In the genomic region with DNA sequence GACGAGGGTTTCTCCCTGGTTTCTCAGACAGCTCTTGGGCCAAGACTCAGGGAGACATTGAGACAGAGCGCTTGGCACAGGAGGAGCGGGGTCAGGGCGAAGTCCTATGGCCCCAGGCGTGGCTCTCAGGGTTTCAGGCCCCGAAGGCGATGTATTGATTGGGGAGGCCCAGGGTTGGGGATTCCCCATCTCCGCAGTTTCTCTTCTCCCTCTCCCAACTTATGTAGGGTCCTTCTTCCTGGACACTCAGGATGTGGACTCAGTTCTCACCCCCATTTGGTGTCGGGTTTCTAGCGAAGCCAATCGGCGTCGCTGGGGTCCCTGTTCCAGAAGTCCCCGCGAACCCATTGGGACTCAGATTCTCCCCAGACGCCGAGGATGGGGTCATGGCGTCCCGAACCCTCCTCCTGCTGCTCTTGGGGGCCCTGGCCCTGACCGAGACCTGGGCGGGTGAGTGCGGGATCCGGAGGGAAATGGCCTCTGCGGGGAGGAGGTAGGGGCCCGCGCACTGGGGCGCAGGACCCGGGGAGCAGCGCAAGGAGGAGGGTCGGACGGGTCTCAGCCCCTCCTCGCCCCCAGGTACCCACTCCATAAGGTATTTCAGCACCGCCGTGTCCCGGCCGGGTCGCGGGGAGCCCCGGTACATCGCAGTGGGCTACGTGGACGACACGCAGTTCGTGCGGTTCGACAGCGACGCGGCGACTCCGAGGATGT, we compare ENCODE assay signal across 8 cellular contexts. TPM values are rescaled to one million over a fixed set of nuclear protein-coding genes. Genes with fewer than 3 reads are reported as not detected.
DNase-seq lines count a peak whose midpoint lies in the region; ATAC-seq lines count a peak whose summit lies in the region.

No MANE protein-coding gene starts in this region.

- H3K23ac ChIP-seq in mesendoderm (ENCODE audit: low read length): no peak overlapping the region

- H3K9me3 ChIP-seq in right cardiac atrium (ENCODE audit: control insufficient read depth, low read length): no peaks in the 10 kb centered on the region

- no peaks in the 10 kb centered on the region for H3K9me3 Mint-ChIP-seq in stimulated activated effector memory CD8-positive, alpha-beta T cell treated with anti-CD3 and anti-CD28 coated beads, Interleukin-12 subunit alpha, Interleukin-12 subunit beta, amount 100 ng/mL, for 72 hours

- H3K36me3 Mint-ChIP-seq in stimulated activated effector memory CD8-positive, alpha-beta T cell treated with anti-CD3 and anti-CD28 coated beads, Interleukin-12 subunit alpha, Interleukin-12 subunit beta, amount 100 ng/mL, for 72 hours: no peaks in the 10 kb centered on the region

- H2BK5ac ChIP-seq in mesendoderm (ENCODE audit: low read length): no peak overlapping the region

- no peaks in the 10 kb centered on the region for H3K79me2 ChIP-seq in mesendoderm (ENCODE audit: control insufficient read depth, insufficient read depth, low read length)

- no peak overlapping the region for H4K5ac ChIP-seq in mesendoderm (ENCODE audit: low read length)

- no peak overlapping the region for H3K9ac ChIP-seq in mesendoderm (ENCODE audit: low read length)

- ATAC-seq in GM18511 (IDR thresholded peaks at IDR 0.05; ENCODE audit: unreplicated experiment) (peak; percentile 19), HG03175 (IDR thresholded peaks at IDR 0.05; ENCODE audit: unreplicated experiment) (peak; percentile 30), right cardiac atrium (peak; percentile 73 to 84)
- ATAC-seq in stimulated activated effector memory CD8-positive, alpha-beta T cell treated with anti-CD3 and anti-CD28 coated beads, Interleukin-12 subunit alpha, Interleukin-12 subunit beta, amount 100 ng/mL, for 72 hours: peak; percentile 27

- no peak overlapping the region for H2AK5ac ChIP-seq in mesendoderm (ENCODE audit: low read length)

- intact Hi-C loops in right cardiac atrium (cut with DNase I): loop anchor here in 1 of 4 donors (10.0 kb wide), 1 partner anchor 79 kb away; no protein-coding TSS in a partner anchor

- no peak overlapping the region for H3K4ac ChIP-seq in mesendoderm (ENCODE audit: low read depth, low read length)

- no peak overlapping the region for H3K56ac ChIP-seq in mesendoderm (ENCODE audit: low read length)

- H3K18ac ChIP-seq in mesendoderm (ENCODE audit: low read length): no peak overlapping the region

- peaks cover 32% of the 10 kb centered on the region for H3K4me1 Mint-ChIP-seq in stimulated activated effector memory CD8-positive, alpha-beta T cell treated with anti-CD3 and anti-CD28 coated beads, Interleukin-12 subunit alpha, Interleukin-12 subunit beta, amount 100 ng/mL, for 72 hours

- H3K4me1 ChIP-seq in right cardiac atrium (ENCODE audit: control insufficient read depth, insufficient read depth, low read length): no peaks in the 10 kb centered on the region
- H3K4me1 ChIP-seq in mesendoderm (ENCODE audit: control insufficient read depth, low read depth, low read length): no peaks in the 10 kb centered on the region

- DNase-seq in activated naive CD4-positive, alpha-beta T cell (lab: John Stamatoyannopoulos, UW): peak in 3 of 4 experiments; percentile 30 to 42 (median 33)
- DNase-seq in right cardiac atrium: peak in 2 of 3 donors; percentile 41 to 77
- DNase-seq in stimulated activated effector memory CD8-positive, alpha-beta T cell treated with anti-CD3 and anti-CD28 coated beads, Interleukin-12 subunit alpha, Interleukin-12 subunit beta, amount 100 ng/mL, for 72 hours (ENCODE audit: low spot score in 2 of 2): no peak
- no peak for DNase-seq in NCI-H2196 (lab: John Stamatoyannopoulos, UW; ENCODE audit: unreplicated experiment)
- DNase-seq in mesendoderm: no peak
- DNase-seq in amniotic stem cell (lab: John Stamatoyannopoulos, UW): no peak

- peak overlapping the region; percentile 92 for H3K27ac Mint-ChIP-seq in stimulated activated effector memory CD8-positive, alpha-beta T cell treated with anti-CD3 and anti-CD28 coated beads, Interleukin-12 subunit alpha, Interleukin-12 subunit beta, amount 100 ng/mL, for 72 hours

- H3K79me1 ChIP-seq in mesendoderm (ENCODE audit: low read length): no peaks in the 10 kb centered on the region

- H2BK15ac ChIP-seq in mesendoderm (replicated peaks; ENCODE audit: low read depth): no peak overlapping the region

- peak overlapping the region; percentile 64 for H3K27ac ChIP-seq in right cardiac atrium (ENCODE audit: low read length)
- no peak overlapping the region for H3K27ac ChIP-seq in mesendoderm (ENCODE audit: low read depth, low read length)

- H3K4me2 ChIP-seq in mesendoderm (ENCODE audit: low read length): no peak overlapping the region

- 17% methylated on average over 51 of the region's 51 CpGs for WGBS in right cardiac atrium
- no CpG with 5 or more reads among the region's 51 CpGs for WGBS in mesendoderm (ENCODE audit: extremely low coverage, insufficient coverage, low lambda C conversion rate)

- peak overlapping the region; percentile 80 for H3K4me3 Mint-ChIP-seq in stimulated activated effector memory CD8-positive, alpha-beta T cell treated with anti-CD3 and anti-CD28 coated beads, Interleukin-12 subunit alpha, Interleukin-12 subunit beta, amount 100 ng/mL, for 72 hours

- no peak overlapping the region for H4K8ac ChIP-seq in mesendoderm (ENCODE audit: low read depth, low read length)

- H2BK120ac ChIP-seq in mesendoderm (ENCODE audit: low read depth, low read length): no peak overlapping the region

- H3K27me3 ChIP-seq in right cardiac atrium (ENCODE audit: control insufficient read depth, insufficient read depth) (no peaks in the 10 kb centered on the region), mesendoderm (ENCODE audit: insufficient read depth, low read length, poor library complexity) (no peaks in the 10 kb centered on the region)

- H3K36me3 ChIP-seq in mesendoderm (ENCODE audit: control insufficient read depth, insufficient read depth, low read length): no peaks in the 10 kb centered on the region

- H3K4me3 ChIP-seq in right cardiac atrium (ENCODE audit: low read length) (peak overlapping the region; percentile 64), mesendoderm (ENCODE audit: low read length) (no peak overlapping the region)

RNA-seq across cellular contexts. Expression of a gene that starts 16.1 kb away (rescaled TPM):
- 100 to 1,000 TPM; 215 to 449 (median 319) TPM for total RNA-seq in right cardiac atrium
- 287 TPM for polyA plus RNA-seq in right cardiac atrium
- polyA plus RNA-seq in mesendoderm (2013, experiment 1 of 2): 258 TPM
- 262 TPM for polyA plus RNA-seq in mesendoderm (2013, experiment 2 of 2)

Comparison
In these comparisons a context has a peak if more than half of its experiments do, and no peak if none do; other contexts are left out.
1. ATAC-seq: peak in every context shown above with its lines; median percentile 78 in right cardiac atrium; 30 in HG03175; 27 in stimulated activated effector memory CD8-positive, alpha-beta T cell treated with anti-CD3 and anti-CD28 coated beads, Interleukin-12 subunit alpha, Interleukin-12 subunit beta, amount 100 ng/mL, for 72 hours; 19 in GM18511.
2. DNase-seq: peak in activated naive CD4-positive, alpha-beta T cell (3 of 4) and right cardiac atrium (2 of 3); none in stimulated activated effector memory CD8-positive, alpha-beta T cell treated with anti-CD3 and anti-CD28 coated beads, Interleukin-12 subunit alpha, Interleukin-12 subunit beta, amount 100 ng/mL, for 72 hours (0 of 2), NCI-H2196 (single experiment), mesendoderm (single experiment) and amniotic stem cell (single experiment).